In genomic region chr9:107447081-107447480, GRCh38 we compare ENCODE assay signal across 30 cellular contexts.
"Had no signal": no experiment of that assay in that cellular context is flagged by ENCODE, and none has a peak within 500 bp of the region (broad histone marks: within the 10 kb centered on the region; RNA-seq: fewer than 3 reads in every experiment).

No MANE protein-coding gene starts in this region.

- H3K9me3 ChIP-seq: esophagus muscularis mucosa, gastrocnemius medialis, heart left ventricle had no signal

- H3K27me3 ChIP-seq: brain microvascular endothelial cell, esophagus muscularis mucosa, foreskin keratinocyte, gastrocnemius medialis, heart left ventricle had no signal

- H3K27ac ChIP-seq: brain microvascular endothelial cell, esophagus muscularis mucosa, foreskin keratinocyte, gastrocnemius medialis, heart left ventricle had no signal

- DNase-seq: activated CD4-positive, alpha-beta memory T cell treated with anti-CD3 and anti-CD28 coated beads for 36 hours; activated CD4-positive, alpha-beta T cell treated with anti-CD3 and anti-CD28 coated beads for 36 hours; activated CD4-positive, alpha-beta T cell treated with anti-CD3 and anti-CD28 coated beads, Interleukin-2, amount 10 ng/mL, durations not matched to agents 24 days and 14 days; activated CD4-positive, CD25-positive, alpha-beta regulatory T cell; activated CD4-positive, CD25-positive, alpha-beta regulatory T cell treated with anti-CD3 and anti-CD28 coated beads, Interleukin-2, amount 50 U/mL, for 72 hours; activated CD8-positive, alpha-beta memory T cell treated with anti-CD3 and anti-CD28 coated beads, Interleukin-2, amount 50 U/mL, for 48 hours; activated CD8-positive, alpha-beta T cell treated with anti-CD3 and anti-CD28 coated beads, Interleukin-2, amount 10 ng/mL, durations not matched to agents 7 days and 5 days; activated effector memory CD4-positive, alpha-beta T cell treated with Interleukin-2 at 50 U/mL for 16 hours; activated gamma-delta T cell treated with Interleukin-2 at 50 U/mL for 16 hours; activated naive CD4-positive, alpha-beta T cell treated with anti-CD3 and anti-CD28 coated beads, Interleukin-2, amount 50 U/mL, for 16 hours; activated naive CD4-positive, alpha-beta T cell treated with Interleukin-2 at 50 U/mL for 16 hours; activated T-cell treated with anti-CD3 and anti-CD28 coated beads for 4 hours; activated T-cell treated with anti-CD3 and anti-CD28 coated beads, Interleukin-2, amount 50 U/mL, for 4 hours; amniotic stem cell; anterior cingulate cortex; brain microvascular endothelial cell; caudate nucleus; cortex of kidney; dermis blood vessel endothelial cell; effector CD4-positive, alpha-beta T cell; effector memory CD8-positive, alpha-beta T cell; erythroblast; gastrocnemius medialis; glutamatergic neuron; heart left ventricle; T-helper 1 cell; T-helper 17 cell; T1000 had no signal

- H3K4me1 ChIP-seq: esophagus muscularis mucosa, gastrocnemius medialis, heart left ventricle had no signal

- H3K36me3 ChIP-seq: brain microvascular endothelial cell, esophagus muscularis mucosa, gastrocnemius medialis, heart left ventricle had no signal

- H3K4me3 ChIP-seq: esophagus muscularis mucosa, gastrocnemius medialis, heart left ventricle had no signal
